In the genomic region with DNA sequence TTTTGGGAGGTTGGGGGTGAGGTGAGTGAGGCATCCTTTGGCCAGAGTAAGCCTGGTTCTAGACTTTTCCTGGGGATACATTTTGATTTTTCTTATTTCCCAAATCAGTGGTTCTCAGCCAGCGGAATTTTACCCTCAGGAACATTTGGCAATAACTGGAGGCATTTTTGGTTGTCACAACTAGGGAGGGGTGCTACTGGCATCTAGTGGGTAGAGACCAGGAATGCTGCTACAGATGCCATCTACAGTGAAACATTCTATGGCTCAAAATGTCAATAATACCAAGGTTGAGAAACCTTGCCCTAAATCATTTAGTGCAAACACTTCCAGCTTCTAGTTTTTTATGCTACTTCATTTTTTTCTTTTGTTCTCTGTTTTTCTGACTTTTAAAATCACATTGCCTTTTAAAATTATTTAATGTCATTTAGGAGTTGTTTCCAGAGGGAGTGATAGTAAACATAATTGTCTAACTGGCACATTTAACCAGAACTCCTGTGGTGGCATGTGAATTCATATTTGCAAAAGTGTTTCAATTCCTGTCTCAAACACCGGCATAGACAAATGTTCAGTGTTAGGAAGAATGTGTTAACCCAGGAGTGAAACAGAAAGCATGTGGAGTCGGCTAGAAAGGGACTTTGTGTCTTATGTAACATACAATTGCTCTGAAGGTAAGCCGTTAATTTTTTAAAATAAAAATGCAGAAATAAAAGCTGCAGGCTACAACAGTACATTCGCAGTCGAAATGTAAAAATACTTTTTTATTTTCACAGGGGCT, we compare ENCODE assay signal across 1 cellular context.
TF ChIP-seq lines count a peak whose summit lies in the region.

No MANE protein-coding gene starts in this region.

TF ChIP-seq in GM23338, 12 proteins besides CTCF, POLR2A, EP300 and RAD21 (continued from another document):
- TF ChIP-seq STAT1 (IDR thresholded peaks at IDR 0.05; ENCODE audit: unreplicated experiment), result no peak
- TF ChIP-seq NANOG (IDR thresholded peaks at IDR 0.05; ENCODE audit: borderline replicate concordance), result no peak
- no peak for TF ChIP-seq EZH2 (IDR thresholded peaks at IDR 0.05; ENCODE audit: low read depth, unreplicated experiment)
